ENCODE assay signal across 8 cellular contexts in the genomic region with DNA sequence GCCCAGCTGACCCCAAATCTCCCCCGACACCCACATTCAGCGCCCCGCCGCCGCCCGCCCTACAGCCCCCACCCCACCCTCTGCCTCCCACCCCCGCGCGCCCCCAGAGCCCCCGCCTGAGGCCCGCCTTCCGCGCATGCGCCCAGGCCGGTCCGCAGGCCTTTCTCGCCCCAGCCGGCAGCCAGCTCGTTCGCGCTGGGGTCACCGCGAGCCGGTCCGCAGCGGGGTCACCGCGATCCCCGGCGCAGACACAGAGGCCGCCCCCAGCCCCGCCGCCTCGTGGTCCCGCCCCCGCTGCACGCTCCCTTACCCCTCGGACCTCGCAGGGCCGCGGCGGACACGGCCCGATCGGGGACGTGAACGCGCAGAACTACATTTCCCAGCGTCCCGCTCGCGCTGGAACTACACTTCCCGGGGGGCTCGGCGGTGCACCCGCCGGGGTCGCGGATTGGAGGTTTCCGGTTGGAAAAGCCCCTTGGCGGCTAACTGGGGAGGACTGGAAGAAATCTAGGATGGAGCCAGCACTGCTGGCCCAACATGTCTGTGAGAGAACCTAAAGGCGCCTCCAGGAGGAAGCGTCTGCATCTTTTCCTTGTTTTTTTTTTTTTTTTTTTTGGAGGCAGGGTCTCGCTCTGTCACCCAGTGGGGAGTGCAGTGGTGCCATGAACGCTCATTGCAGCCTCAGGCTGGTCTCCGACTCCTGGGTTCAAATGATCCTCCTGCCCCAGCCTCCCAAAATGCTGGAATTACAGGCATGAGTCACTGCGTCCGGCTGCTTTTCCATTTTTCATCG. TPM values are rescaled to one million over a fixed set of nuclear protein-coding genes. Genes with fewer than 3 reads are reported as not detected.
DNase-seq lines count a peak whose midpoint lies in the region; ATAC-seq and TF ChIP-seq lines count a peak whose summit lies in the region.

TSS of gene ZNF605 (minus strand) at position 374 of the 793 bp plus-strand sequence. CDS start 10,671 bp downstream, outside the sequence.

- TF ChIP-seq CTCF in WERI-Rb-1 (IDR thresholded peaks at IDR 0.05; ENCODE audit: low read depth, low read length) (no peak), breast epithelium (IDR thresholded peaks at IDR 0.05) (no peak)

- H3K4me3 ChIP-seq in WERI-Rb-1 (ENCODE audit: low read depth, low read length) (peak within 1 kb of the TSS; percentile 73), breast epithelium (peak within 1 kb of the TSS; percentile 64 to 94 (median 66)), skin epidermis (peak within 1 kb of the TSS; percentile 51 to 97 (median 83))

- peak; percentile 88 for ATAC-seq in HG02938 (IDR thresholded peaks at IDR 0.05; ENCODE audit: unreplicated experiment)

- DNase-seq in DMS153 (lab: John Stamatoyannopoulos, UW) (peak; percentile 31), DMS153 treated with DMSO at 0.1 percent for 48 hours (lab: John Stamatoyannopoulos, UW; ENCODE audit: unreplicated experiment) (no peak), NCI-H2081 (lab: John Stamatoyannopoulos, UW) (peak; percentile 90 to 91), WERI-Rb-1 (peak; percentile 93), breast epithelium (ENCODE audit: low spot score in 2 of 2) (peak; percentile 57 to 80), iPS-NIHi11 (ENCODE audit: low spot score) (peak; percentile 98)

- no peak for TF ChIP-seq POLR2A in breast epithelium (IDR thresholded peaks at IDR 0.05)

- H3K27me3 ChIP-seq in WERI-Rb-1 (ENCODE audit: insufficient read depth, low read depth, severe bottlenecking): no peaks in the 10 kb centered on the region
- no peaks in the 10 kb centered on the region for H3K27me3 ChIP-seq in breast epithelium

- H3K36me3 ChIP-seq in WERI-Rb-1: no peaks in the 10 kb centered on the region
- H3K36me3 ChIP-seq in breast epithelium: no peaks in the 10 kb centered on the region

- peaks cover 0 to 9% of the 10 kb centered on the region in 2 donors for H3K4me1 ChIP-seq in breast epithelium

- H3K9me3 ChIP-seq in WERI-Rb-1 (ENCODE audit: severe bottlenecking) (peaks cover 18% of the 10 kb centered on the region), breast epithelium (peaks cover 30 to 33% of the 10 kb centered on the region in 2 donors)

- H3K27ac ChIP-seq in WERI-Rb-1 (peak within 1 kb of the TSS; percentile 98), breast epithelium (peak within 1 kb of the TSS; percentile 81 to 95), skin epidermis (peak within 1 kb of the TSS; percentile 86 to 99 (median 96))

- intact Hi-C loops in breast epithelium (cut with DNase I; ENCODE audit: low total_unique reads): no loop called here

RNA-seq across cellular contexts. Expression of gene ZNF605, which starts in this region (rescaled TPM):
- total RNA-seq in breast epithelium: 10 to 100 TPM in 2 of 3 donors, 1 to 10 TPM in 1; 8.3 to 17.9 (median 16.1) TPM
